Comparison of ENCODE assay signal across 28 cellular contexts in the genomic region with DNA sequence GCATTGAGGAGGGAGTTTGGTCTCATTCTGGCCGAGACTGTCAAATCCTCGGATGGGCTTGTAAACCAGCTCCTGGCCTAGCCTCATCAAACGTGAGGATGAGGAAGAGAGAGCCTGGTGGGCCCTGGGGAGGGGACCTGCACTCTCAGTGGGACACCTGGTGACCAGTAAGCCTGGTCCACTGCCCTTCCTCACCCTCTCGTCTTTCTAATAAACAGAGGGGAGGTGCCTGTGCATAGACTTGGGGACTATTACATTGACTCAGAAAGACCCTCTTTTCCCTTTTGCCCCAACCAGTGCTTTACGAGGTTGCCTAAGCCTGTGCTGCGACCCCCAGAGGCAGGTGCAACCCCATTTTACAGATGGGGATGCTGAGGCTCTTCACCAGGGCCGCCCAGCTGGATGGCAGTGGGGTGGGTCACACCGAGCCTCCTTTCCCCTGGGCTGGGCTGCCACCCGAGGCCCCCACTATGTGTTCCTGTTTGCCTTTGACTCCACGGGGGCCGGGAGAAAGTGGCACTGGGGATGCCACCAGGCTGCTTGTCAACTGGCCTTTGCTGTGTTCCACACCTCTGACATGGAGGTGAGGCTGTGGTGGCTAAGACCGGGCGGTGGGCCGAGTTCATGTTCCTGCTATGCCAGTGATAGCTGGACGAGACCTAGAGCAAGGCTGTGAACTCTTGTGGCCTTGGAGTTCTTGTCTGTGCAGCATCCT.
A peak's percentile ranks its signal among the peaks of the same experiment; 100 is the strongest.
DNase-seq lines count a peak whose midpoint lies in the region; ATAC-seq and TF ChIP-seq lines count a peak whose summit lies in the region.
"Had no signal": no experiment of that assay in that cellular context is flagged by ENCODE, and none has a peak within 500 bp of the region (broad histone marks: within the 10 kb centered on the region; RNA-seq: fewer than 3 reads in every experiment).

No MANE protein-coding gene starts in this region.

- intact Hi-C loops in Right ventricle myocardium superior (cut with DNase I): no loop called here
- intact Hi-C loops in testis (cut with DNase I; ENCODE audit: low total_unique reads): no loop called here

- H3K36me3 Mint-ChIP-seq in brain (no peaks in the 10 kb centered on the region), nephron (ENCODE audit: low read depth) (no peaks in the 10 kb centered on the region)
- H3K36me3 Mint-ChIP-seq: CD8-positive, alpha-beta memory T cell; memory B cell; stimulated activated naive B cell treated with anti-CD40 and anti-IgM and Interleukin-4, amounts not matched to agents 10 μg/mL and 1 μg/mL and 100 μg/mL, for 72 hours had no signal

- peaks cover 0 to 15% of the 10 kb centered on the region in 2 donors for H3K4me1 ChIP-seq in right atrium auricular region
- H3K4me1 ChIP-seq in testis: peaks cover 65% of the 10 kb centered on the region

- H3K27me3 ChIP-seq in right atrium auricular region (no peaks in the 10 kb centered on the region), testis (no peaks in the 10 kb centered on the region)
- H3K27me3 ChIP-seq: suprapubic skin, vagina had no signal

- H3K27ac ChIP-seq in right atrium auricular region (no peak overlapping the region), testis (peak overlapping the region; percentile 52 to 77)
- H3K27ac ChIP-seq: 22Rv1, suprapubic skin, vagina had no signal

- TF ChIP-seq CTCF in right atrium auricular region (IDR thresholded peaks at IDR 0.05) (no peak), brain (conservative IDR thresholded peaks at IDR 0.05) (no peak), nephron (IDR thresholded peaks at IDR 0.05; ENCODE audit: unreplicated experiment in 3 of 3) (no peak), testis (IDR thresholded peaks at IDR 0.05) (no peak)

- no peak for ATAC-seq in Right ventricle myocardium superior (ENCODE audit: poor library complexity)
- ATAC-seq: esophagus mucosa; stimulated activated naive B cell treated with anti-CD40 and anti-IgM and Interleukin-4, amounts not matched to agents 10 μg/mL and 1 μg/mL and 100 μg/mL, for 72 hours had no signal

- H3K27me3 Mint-ChIP-seq in brain (no peaks in the 10 kb centered on the region), nephron (ENCODE audit: low read depth) (peaks cover 12% of the 10 kb centered on the region)
- H3K27me3 Mint-ChIP-seq: stimulated activated naive B cell treated with anti-CD40 and anti-IgM and Interleukin-4, amounts not matched to agents 10 μg/mL and 1 μg/mL and 100 μg/mL, for 72 hours had no signal

- H3K4me1 Mint-ChIP-seq in brain (peaks cover 86% of the 10 kb centered on the region), nephron (peaks cover 59% of the 10 kb centered on the region)
- H3K4me1 Mint-ChIP-seq: CD8-positive, alpha-beta memory T cell; memory B cell; stimulated activated naive B cell treated with anti-CD40 and anti-IgM and Interleukin-4, amounts not matched to agents 10 μg/mL and 1 μg/mL and 100 μg/mL, for 72 hours had no signal

- TF ChIP-seq POLR2A in testis (IDR thresholded peaks at IDR 0.05): no peak

- H3K9me3 ChIP-seq in right atrium auricular region (no peaks in the 10 kb centered on the region), testis (no peaks in the 10 kb centered on the region)
- H3K9me3 ChIP-seq: suprapubic skin, vagina had no signal

- peak overlapping the region in 4 of 5 experiments; percentile 89 to 97 (median 92) for H3K27ac Mint-ChIP-seq in brain
- peak overlapping the region; percentile 72 to 89 (median 77) for H3K27ac Mint-ChIP-seq in nephron
- H3K27ac Mint-ChIP-seq: activated naive CD4-positive, alpha-beta T cell treated with anti-CD3 and anti-CD28 coated beads for 36 hours; activated T-helper 1 cell treated with anti-CD3 and anti-CD28 coated beads, Interleukin-12 subunit alpha, Interleukin-12 subunit beta, Interleukin-2, Interleukin-4 antibody, amounts not matched to agents 30 ng/mL and 10 ng/mL and 1 ng/mL, durations not matched to agents 14 hours and 24 hours and 36 hours; memory B cell; stimulated activated naive B cell treated with anti-CD40 and anti-IgM and Interleukin-4, amounts not matched to agents 10 μg/mL and 1 μg/mL and 100 μg/mL, for 72 hours had no signal

- H3K36me3 ChIP-seq in right atrium auricular region: no peaks in the 10 kb centered on the region
- H3K36me3 ChIP-seq in testis (ENCODE audit: low read depth, missing control alignments): no peaks in the 10 kb centered on the region
- H3K36me3 ChIP-seq: suprapubic skin, vagina had no signal

- peaks cover 0 to 2% (median 0%) of the 10 kb centered on the region in 5 experiments for H3K9me3 Mint-ChIP-seq in brain
- no peaks in the 10 kb centered on the region for H3K9me3 Mint-ChIP-seq in nephron
- H3K9me3 Mint-ChIP-seq: activated naive CD4-positive, alpha-beta T cell treated with anti-CD3 and anti-CD28 coated beads for 36 hours; activated T-helper 1 cell treated with anti-CD3 and anti-CD28 coated beads, Interleukin-12 subunit alpha, Interleukin-12 subunit beta, Interleukin-2, Interleukin-4 antibody, amounts not matched to agents 30 ng/mL and 10 ng/mL and 1 ng/mL, durations not matched to agents 14 hours and 24 hours and 36 hours; CD8-positive, alpha-beta memory T cell; memory B cell; stimulated activated naive B cell treated with anti-CD40 and anti-IgM and Interleukin-4, amounts not matched to agents 10 μg/mL and 1 μg/mL and 100 μg/mL, for 72 hours had no signal

- 69 to 77% methylated on average over 9 to 15 of the region's 15 CpGs for WGBS in testis, 2 donors

- H3K4me3 ChIP-seq in right atrium auricular region: no peak overlapping the region
- H3K4me3 ChIP-seq in testis: no peak overlapping the region
- H3K4me3 ChIP-seq: suprapubic skin had no signal

- H3K4me3 Mint-ChIP-seq in brain (peak overlapping the region in 2 of 5 experiments; percentile 75 to 80), nephron (peak overlapping the region in 2 of 3 experiments; percentile 44 to 60)
- H3K4me3 Mint-ChIP-seq: activated naive CD4-positive, alpha-beta T cell treated with anti-CD3 and anti-CD28 coated beads for 36 hours; activated T-helper 1 cell treated with anti-CD3 and anti-CD28 coated beads, Interleukin-12 subunit alpha, Interleukin-12 subunit beta, Interleukin-2, Interleukin-4 antibody, amounts not matched to agents 30 ng/mL and 10 ng/mL and 1 ng/mL, durations not matched to agents 14 hours and 24 hours and 36 hours; CD8-positive, alpha-beta memory T cell; memory B cell; stimulated activated naive B cell treated with anti-CD40 and anti-IgM and Interleukin-4, amounts not matched to agents 10 μg/mL and 1 μg/mL and 100 μg/mL, for 72 hours had no signal

- peak; percentile 18 for DNase-seq in Right ventricle myocardium superior
- DNase-seq in right atrium auricular region (ENCODE audit: low spot score): no peak
- DNase-seq in testis: peak; percentile 54
- DNase-seq in COLO829 (ENCODE audit: low spot score): no peak
- no peak for DNase-seq in stimulated activated CD8-positive, alpha-beta memory T cell treated with anti-CD3 and anti-CD28 coated beads, Interleukin-4, amount 100 ng/mL, for 48 hours
- no peak for DNase-seq in KBM-7
- DNase-seq: activated CD4-positive, alpha-beta T cell treated with anti-CD3 and anti-CD28 coated beads, Interleukin-2, amount 50 U/mL, for 48 hours; activated naive CD4-positive, alpha-beta T cell treated with anti-CD3 and anti-CD28 coated beads for 36 hours; AML-193; CD8-positive, alpha-beta memory T cell; cortex of kidney; DMS153; hippocampal formation; NCI-H1092; NCI-H2029; NCI-H226; NCI-H748 treated with DMSO at 0.1 percent for 48 hours; occipital lobe; stimulated activated CD4-positive, alpha-beta T cell treated with anti-CD3 and anti-CD28 coated beads, Interleukin-4, amount 100 ng/mL, for 4 hours; stimulated activated naive B cell treated with anti-CD40 and anti-IgM and Interleukin-4, amounts not matched to agents 10 μg/mL and 1 μg/mL and 100 μg/mL, for 72 hours had no signal

- in situ Hi-C loops in KBM-7 (cut with MboI; ENCODE audit: low pct_unique_long_range_greater_than_20kb, low sequenced_read_pairs): no loop called here

Comparison
In these comparisons a context has a peak if more than half of its experiments do, and no peak if none do; other contexts are left out.
1. DNase-seq: peak in Right ventricle myocardium superior (single experiment) and testis (single experiment); none in right atrium auricular region (single experiment), COLO829 (single experiment), stimulated activated CD8-positive, alpha-beta memory T cell treated with anti-CD3 and anti-CD28 coated beads, Interleukin-4, amount 100 ng/mL, for 48 hours (single experiment) and KBM-7 (single experiment).
2. H3K27ac ChIP-seq: peak in testis (2 of 2); none in right atrium auricular region (0 of 2).